In the genomic region with DNA sequence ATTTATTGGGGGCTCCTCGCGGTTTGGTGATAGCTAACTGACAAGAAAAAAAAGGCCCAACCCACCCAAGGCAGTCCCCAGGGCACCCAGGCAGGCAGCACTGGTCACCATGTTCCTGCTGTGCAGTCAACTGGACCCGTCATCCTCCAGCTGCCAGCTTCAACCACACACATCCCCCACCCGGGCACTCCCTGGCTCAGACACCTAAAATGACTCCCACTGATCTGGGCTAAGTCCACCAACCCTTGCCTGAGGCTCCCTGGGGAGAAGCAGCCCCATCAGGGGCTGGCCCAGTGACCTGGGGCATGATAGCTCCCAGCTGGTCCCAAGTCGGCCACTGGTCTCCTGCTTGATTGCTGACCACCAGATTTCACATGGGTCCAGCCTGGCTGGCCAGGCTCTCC, we compare ENCODE assay signal across 22 cellular contexts.
DNase-seq lines count a peak whose midpoint lies in the region; ATAC-seq, FAIRE-seq and TF ChIP-seq lines count a peak whose summit lies in the region.
"Had no signal": no experiment of that assay in that cellular context is flagged by ENCODE, and none has a peak within 500 bp of the region (broad histone marks: within the 10 kb centered on the region; RNA-seq: fewer than 3 reads in every experiment).

No MANE protein-coding gene starts in this region.

- H3K9me3 Mint-ChIP-seq in GM23338 = no peaks in the 10 kb centered on the region
- H3K9me3 Mint-ChIP-seq in activated naive CD8-positive, alpha-beta T cell treated with anti-CD3 and anti-CD28 coated beads, Interleukin-2, amount 50 U/mL, for 24 hours = no peaks in the 10 kb centered on the region
- H3K9me3 Mint-ChIP-seq: activated naive CD4-positive, alpha-beta T cell treated with anti-CD3 and anti-CD28 coated beads for 36 hours; activated T-cell treated with anti-CD3 and anti-CD28 coated beads, Interleukin-2, amount 50 U/mL, for 4 hours; nephron had no signal

- no peak for TF ChIP-seq CTCF in GM23338 (conservative IDR thresholded peaks at IDR 0.05; ENCODE audit: low read depth in 2 of 2)
- TF ChIP-seq CTCF in RWPE2 (IDR thresholded peaks at IDR 0.05; ENCODE audit: poor library complexity, severe bottlenecking) = no peak
- TF ChIP-seq CTCF in kidney (IDR thresholded peaks at IDR 0.05; ENCODE audit: borderline replicate concordance, extremely low read depth, insufficient read depth) = no peak

- no peak overlapping the region; the same call in 1 of the 2 replicates for H3K27ac Mint-ChIP-seq in GM23338
- H3K27ac Mint-ChIP-seq in activated naive CD8-positive, alpha-beta T cell treated with anti-CD3 and anti-CD28 coated beads, Interleukin-2, amount 50 U/mL, for 24 hours = no peak overlapping the region
- H3K27ac Mint-ChIP-seq: activated CD4-positive, alpha-beta T cell treated with anti-CD3 and anti-CD28 coated beads for 36 hours; activated naive CD4-positive, alpha-beta T cell treated with anti-CD3 and anti-CD28 coated beads for 36 hours; nephron; progenitor cell of endocrine pancreas had no signal

- H3K36me3 ChIP-seq in GM23338 (ENCODE audit: insufficient read depth) (no peaks in the 10 kb centered on the region), RWPE2 (ENCODE audit: low read depth) (no peaks in the 10 kb centered on the region), kidney (ENCODE audit: control insufficient read depth in 1 of 2, insufficient read depth in 2 of 2, low read length in 2 of 2) (no peaks in the 10 kb centered on the region)

- H3K9me2 ChIP-seq in GM23338 (ENCODE audit: insufficient read depth) = no peaks in the 10 kb centered on the region

- H3K4me3 ChIP-seq in GM23338 (no peak overlapping the region), RWPE2 (ENCODE audit: severe bottlenecking) (no peak overlapping the region), kidney (ENCODE audit: low read length in 2 of 2) (no peak overlapping the region)
- H3K4me3 ChIP-seq: GM23248 had no signal

- H3K9ac ChIP-seq in kidney (ENCODE audit: low read length in 2 of 2) = no peak overlapping the region
- H3K9ac ChIP-seq: GM23248 had no signal

- peaks cover 86% of the 10 kb centered on the region for H3K4me1 Mint-ChIP-seq in GM23338
- peaks cover under 1% of the 10 kb centered on the region for H3K4me1 Mint-ChIP-seq in activated naive CD8-positive, alpha-beta T cell treated with anti-CD3 and anti-CD28 coated beads, Interleukin-2, amount 50 U/mL, for 24 hours
- H3K4me1 Mint-ChIP-seq: activated CD4-positive, alpha-beta T cell treated with anti-CD3 and anti-CD28 coated beads for 36 hours had no signal

- H3K27ac ChIP-seq in GM23338 (ENCODE audit: low read depth) = no peak overlapping the region
- H3K27ac ChIP-seq in RWPE2 (ENCODE audit: poor library complexity, severe bottlenecking) = no peak overlapping the region
- no peak overlapping the region for H3K27ac ChIP-seq in kidney (ENCODE audit: low read depth in 2 of 2, low read length in 2 of 2)
- H3K27ac ChIP-seq: GM23248 had no signal

- H2AFZ ChIP-seq in GM23338 = no peak overlapping the region
- H2AFZ ChIP-seq: GM23248 had no signal

- peaks cover 17% of the 10 kb centered on the region for H3F3A ChIP-seq in GM23338 (replicated peaks; ENCODE audit: low read depth)

- H3K9me3 ChIP-seq in RWPE2 (ENCODE audit: severe bottlenecking) = no peaks in the 10 kb centered on the region
- H3K9me3 ChIP-seq in kidney (ENCODE audit: control insufficient read depth in 1 of 2, low read length in 2 of 2) = no peaks in the 10 kb centered on the region

- DNase-seq in A172 (ENCODE audit: low spot score) = peak; percentile 13
- no peak for DNase-seq in GM23338 (ENCODE audit: low spot score)
- DNase-seq in RWPE2 (ENCODE audit: low spot score) = no peak
- peak; percentile 57 for DNase-seq in kidney
- DNase-seq in hippocampal formation (lab: John Stamatoyannopoulos, UW) = no peak
- DNase-seq in activated naive CD8-positive, alpha-beta T cell treated with anti-CD3 and anti-CD28 coated beads, Interleukin-2, amount 50 U/mL, for 24 hours = no peak
- DNase-seq in NCI-H1436 treated with DMSO at 0.1 percent for 48 hours (lab: John Stamatoyannopoulos, UW) = no peak
- DNase-seq: activated CD4-positive, alpha-beta T cell treated with anti-CD3 and anti-CD28 coated beads for 36 hours; activated naive CD4-positive, alpha-beta T cell treated with anti-CD3 and anti-CD28 coated beads for 36 hours; activated T-cell treated with anti-CD3 and anti-CD28 coated beads, Interleukin-2, amount 50 U/mL, for 4 hours; C1 segment of cervical spinal cord; cortex of kidney; GM23248; head of caudate nucleus; stimulated activated CD4-positive, alpha-beta T cell treated with anti-CD3 and anti-CD28 coated beads, Interleukin-1b, Interleukin-23, amount 100 ng/mL, for 48 hours had no signal

- peaks cover 16% of the 10 kb centered on the region for H3K27me3 ChIP-seq in GM23338 (ENCODE audit: insufficient read depth)
- no peaks in the 10 kb centered on the region for H3K27me3 ChIP-seq in RWPE2 (ENCODE audit: insufficient read depth, poor library complexity, severe bottlenecking)

- intact Hi-C loops in kidney (cut with DNase I) = no loop called here

- H4K20me1 ChIP-seq in GM23338 (replicated peaks; ENCODE audit: insufficient read depth) = peaks cover 9% of the 10 kb centered on the region

- FAIRE-seq in kidney (lab: Jason Lieb, UNC) = no peak
- FAIRE-seq: G401.6, TTC549 had no signal

- peak overlapping the region; percentile 100; the same call in 1 of the 2 replicates for H3K4me2 ChIP-seq in GM23338

- no peak overlapping the region for H3K4me3 Mint-ChIP-seq in GM23338
- H3K4me3 Mint-ChIP-seq in activated naive CD8-positive, alpha-beta T cell treated with anti-CD3 and anti-CD28 coated beads, Interleukin-2, amount 50 U/mL, for 24 hours = no peak overlapping the region
- H3K4me3 Mint-ChIP-seq: activated CD4-positive, alpha-beta T cell treated with anti-CD3 and anti-CD28 coated beads for 36 hours; activated naive CD4-positive, alpha-beta T cell treated with anti-CD3 and anti-CD28 coated beads for 36 hours; activated T-cell treated with anti-CD3 and anti-CD28 coated beads, Interleukin-2, amount 50 U/mL, for 4 hours; nephron had no signal

- peaks cover 37% of the 10 kb centered on the region for H3K27me3 Mint-ChIP-seq in GM23338 (ENCODE audit: insufficient read depth, low read depth, poor library complexity)
- H3K27me3 Mint-ChIP-seq in activated naive CD8-positive, alpha-beta T cell treated with anti-CD3 and anti-CD28 coated beads, Interleukin-2, amount 50 U/mL, for 24 hours = peaks cover 20% of the 10 kb centered on the region

- peaks cover 38% of the 10 kb centered on the region for H3K36me3 Mint-ChIP-seq in GM23338 (ENCODE audit: low read depth)
- H3K36me3 Mint-ChIP-seq in activated naive CD8-positive, alpha-beta T cell treated with anti-CD3 and anti-CD28 coated beads, Interleukin-2, amount 50 U/mL, for 24 hours (ENCODE audit: low read depth) = no peaks in the 10 kb centered on the region

- H3K4me1 ChIP-seq in GM23338 (ENCODE audit: insufficient read depth) (peaks cover 68% of the 10 kb centered on the region), RWPE2 (ENCODE audit: insufficient read depth, poor library complexity, severe bottlenecking) (no peaks in the 10 kb centered on the region), kidney (ENCODE audit: control insufficient read depth in 1 of 2, insufficient read depth in 1 of 2, low read depth in 1 of 2, low read length in 2 of 2) (no peaks in the 10 kb centered on the region)

- H3K79me2 ChIP-seq in GM23338 (replicated peaks; ENCODE audit: insufficient read depth) = peaks cover 73% of the 10 kb centered on the region

- ATAC-seq in GM23338 (no peak), RWPE2 (ENCODE audit: low read depth) (0 out of 3 replicates have a peak, but pooled peaks have one; percentile 10), HG03175 (IDR thresholded peaks at IDR 0.05; ENCODE audit: unreplicated experiment) (no peak)
- ATAC-seq in activated naive CD8-positive, alpha-beta T cell treated with anti-CD3 and anti-CD28 coated beads, Interleukin-2, amount 50 U/mL, for 24 hours = no peak
- ATAC-seq: activated CD4-positive, alpha-beta T cell treated with anti-CD3 and anti-CD28 coated beads for 36 hours; activated T-cell treated with anti-CD3 and anti-CD28 coated beads, Interleukin-2, amount 50 U/mL, for 4 hours; left lobe of liver; Right ventricle myocardium inferior had no signal

TF ChIP-seq in GM23338, 12 proteins besides CTCF, POLR2A, EP300 and RAD21 (continues in another document):
- TF ChIP-seq NANOG (IDR thresholded peaks at IDR 0.05; ENCODE audit: borderline replicate concordance) (no peak), EZH2phosphoT487 (IDR thresholded peaks at IDR 0.05; ENCODE audit: unreplicated experiment) (no peak), STAT1 (IDR thresholded peaks at IDR 0.05; ENCODE audit: unreplicated experiment) (no peak)
- TF ChIP-seq, protein P1, sequence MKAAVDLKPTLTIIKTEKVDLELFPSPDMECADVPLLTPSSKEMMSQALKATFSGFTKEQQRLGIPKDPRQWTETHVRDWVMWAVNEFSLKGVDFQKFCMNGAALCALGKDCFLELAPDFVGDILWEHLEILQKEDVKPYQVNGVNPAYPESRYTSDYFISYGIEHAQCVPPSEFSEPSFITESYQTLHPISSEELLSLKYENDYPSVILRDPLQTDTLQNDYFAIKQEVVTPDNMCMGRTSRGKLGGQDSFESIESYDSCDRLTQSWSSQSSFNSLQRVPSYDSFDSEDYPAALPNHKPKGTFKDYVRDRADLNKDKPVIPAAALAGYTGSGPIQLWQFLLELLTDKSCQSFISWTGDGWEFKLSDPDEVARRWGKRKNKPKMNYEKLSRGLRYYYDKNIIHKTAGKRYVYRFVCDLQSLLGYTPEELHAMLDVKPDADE (IDR thresholded peaks at IDR 0.05) = no peak

Comparison
In these comparisons a context has a peak if more than half of its experiments do, and no peak if none do; other contexts are left out.
1. DNase-seq: peak in A172 (single experiment) and kidney (single experiment); none in GM23338 (single experiment), RWPE2 (single experiment), hippocampal formation (0 of 2), activated naive CD8-positive, alpha-beta T cell treated with anti-CD3 and anti-CD28 coated beads, Interleukin-2, amount 50 U/mL, for 24 hours (single experiment) and NCI-H1436 treated with DMSO at 0.1 percent for 48 hours (single experiment).